In the genomic region with DNA sequence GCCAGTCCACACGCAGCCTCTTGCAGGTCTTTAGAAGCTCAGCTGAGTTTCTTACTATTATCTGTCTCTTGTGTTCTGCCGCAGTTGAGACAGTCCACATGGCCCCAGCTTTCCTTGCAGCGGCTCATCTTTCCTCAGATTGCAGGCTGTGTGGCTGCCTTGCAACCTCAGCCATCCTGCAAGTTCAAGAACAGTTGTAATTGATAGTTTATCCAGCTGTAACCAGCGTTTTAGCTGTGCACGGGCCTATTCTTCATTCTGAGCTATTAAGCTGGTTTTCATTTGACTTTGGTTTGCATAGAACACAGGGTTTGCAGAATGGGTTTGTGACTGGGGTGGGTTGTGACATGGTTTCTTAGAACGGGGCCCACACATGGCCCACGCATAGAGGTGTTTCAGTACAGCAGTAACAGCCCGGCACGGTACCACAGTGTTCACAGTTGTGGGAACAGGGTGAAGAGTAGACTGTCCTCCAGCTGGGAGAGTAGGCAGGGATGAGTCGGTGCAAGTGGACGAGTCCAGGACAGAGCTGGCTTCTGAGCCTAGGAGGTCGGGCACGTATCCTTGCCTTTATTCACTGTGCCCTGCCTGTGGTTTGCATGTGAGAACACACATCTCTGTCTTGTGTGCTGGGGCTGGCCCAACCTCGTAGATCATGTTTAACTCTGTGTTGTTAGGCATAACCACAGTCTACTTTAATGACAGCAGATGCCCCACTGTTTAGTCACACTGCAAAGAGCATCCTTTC, we compare ENCODE assay signal across 10 cellular contexts.
A peak's percentile ranks its signal among the peaks of the same experiment; 100 is the strongest.
DNase-seq lines count a peak whose midpoint lies in the region; ATAC-seq, FAIRE-seq and TF ChIP-seq lines count a peak whose summit lies in the region.
"Had no signal": no experiment of that assay in that cellular context is flagged by ENCODE, and none has a peak within 500 bp of the region (broad histone marks: within the 10 kb centered on the region; RNA-seq: fewer than 3 reads in every experiment).

No MANE protein-coding gene starts in this region.

- no peaks in the 10 kb centered on the region for H3K27me3 Mint-ChIP-seq in central memory CD8-positive, alpha-beta T cell
- no peaks in the 10 kb centered on the region for H3K27me3 Mint-ChIP-seq in natural killer cell (ENCODE audit: low read depth in 2 of 2)

- H3K27ac ChIP-seq in HepG2 (ENCODE audit: extremely low read length, insufficient read depth, low read length) = no peak overlapping the region

- peaks cover 2% of the 10 kb centered on the region for H3K36me3 Mint-ChIP-seq in central memory CD8-positive, alpha-beta T cell (ENCODE audit: insufficient read depth)
- H3K36me3 Mint-ChIP-seq in natural killer cell = peaks cover 7% of the 10 kb centered on the region

- peak; percentile 75 for ATAC-seq in central memory CD8-positive, alpha-beta T cell (replicated peaks; ENCODE audit: extremely low read depth, poor library complexity, severe bottlenecking)
- peak; percentile 84 to 90 (median 87) for ATAC-seq in natural killer cell
- ATAC-seq in HepG2 = no peak
- ATAC-seq in GM21390 (IDR thresholded peaks at IDR 0.05; ENCODE audit: unreplicated experiment) = no peak

- H4K20me1 ChIP-seq in HepG2 (ENCODE audit: insufficient read depth, low read length) = no peaks in the 10 kb centered on the region

- peaks cover 57% of the 10 kb centered on the region for H3K4me1 Mint-ChIP-seq in central memory CD8-positive, alpha-beta T cell
- peaks cover 67 to 72% of the 10 kb centered on the region in 2 donors for H3K4me1 Mint-ChIP-seq in natural killer cell

- H3K36me3 ChIP-seq in HepG2 (replicated peaks in 1 of 2; ENCODE audit: control insufficient read depth in 1 of 2, insufficient read depth in 2 of 2, low read length in 2 of 2) = peaks cover 2 to 6% of the 10 kb centered on the region in 2 experiments; a peak in 2 of 5 replicates

- DNase-seq in AG10803 (ENCODE audit: low read depth) (peak; percentile 78), HTR-8/SVneo (ENCODE audit: insufficient read length, low spot score) (peak; percentile 20), natural killer cell (peak; percentile 35), NCI-H1105 (lab: John Stamatoyannopoulos, UW) (no peak), HepG2 (ENCODE audit: low spot score) (no peak), RPMI8226 (no peak)
- no peak for DNase-seq in central memory CD8-positive, alpha-beta T cell (ENCODE audit: low spot score in 2 of 2)
- DNase-seq: activated CD4-positive, alpha-beta T cell treated with anti-CD3 and anti-CD28 coated beads for 48 hours; NCI-H146 had no signal

- H3K79me2 ChIP-seq in HepG2 (ENCODE audit: insufficient read depth, low read length) = peaks cover 2% of the 10 kb centered on the region

- no peaks in the 10 kb centered on the region for H3K9me3 Mint-ChIP-seq in central memory CD8-positive, alpha-beta T cell
- no peaks in the 10 kb centered on the region for H3K9me3 Mint-ChIP-seq in natural killer cell

- intact Hi-C loops in natural killer cell (cut with micrococcal nuclease) = loop anchor here (10.0 kb wide), 1 partner anchor 140 kb away; the partner anchor contains the start of gene CDYL
- intact Hi-C loops in HepG2 (cut with micrococcal nuclease; ENCODE audit: unreplicated experiment) = no loop called here

- no peak for TF ChIP-seq RAD21 in HepG2 (CRISPR knock-in tag; IDR thresholded peaks at IDR 0.05)

- POLR2A ChIA-PET in HepG2 (lab: Yijun Ruan, JAX) = no interaction called here

- H3K4me3 ChIP-seq in AG10803 (ENCODE audit: low read length) = no peak overlapping the region
- no peak overlapping the region for H3K4me3 ChIP-seq in HepG2 (replicated peaks in 1 of 3; ENCODE audit: insufficient read depth in 1 of 3, low read depth in 2 of 3, low read length in 3 of 3)

- peak overlapping the region; percentile 21 for H3K4me3 Mint-ChIP-seq in central memory CD8-positive, alpha-beta T cell
- peak overlapping the region; percentile 52 for H3K4me3 Mint-ChIP-seq in natural killer cell

- TF ChIP-seq EP300 in HepG2 (IDR thresholded peaks at IDR 0.05; ENCODE audit: low read depth in 2 of 2, low read length in 2 of 2) = no peak
- TF ChIP-seq EP300 in HepG2 (CRISPR knock-in tag; IDR thresholded peaks at IDR 0.05; ENCODE audit: borderline replicate concordance) = no peak

- no peak overlapping the region for H3K4me2 ChIP-seq in HepG2 (ENCODE audit: low read depth, low read length)

- 88% methylated on average over 14 of the region's 14 CpGs for WGBS in HepG2 (ENCODE audit: low lambda C conversion rate)

- H2AFZ ChIP-seq in HepG2 (ENCODE audit: low read length) = no peak overlapping the region

- BruUV-seq in HepG2 (replicated peaks; lab: Mats Ljungman, UMichigan) = no TSS peak

- H3K27me3 ChIP-seq in HepG2 (ENCODE audit: control insufficient read depth in 1 of 2, insufficient read depth in 2 of 2, low read length in 2 of 2) = no peaks in the 10 kb centered on the region

- H3K9me3 ChIP-seq in HepG2 (ENCODE audit: low read length) = no peaks in the 10 kb centered on the region

- CTCF ChIA-PET in HepG2 (lab: Yijun Ruan, JAX; ENCODE audit: low intra/inter-chr PET ratio, low total read pairs) = no interaction called here

- no peak for FAIRE-seq in HTR-8/SVneo (lab: Jason Lieb, UNC)
- no peak for FAIRE-seq in HepG2 (lab: Jason Lieb, UNC)

- H3K4me1 ChIP-seq in HepG2 (ENCODE audit: insufficient read depth, low read length) = 0 out of 2 replicates have a peak, but pooled peaks cover 4% of the 10 kb centered on the region

- no peak overlapping the region for H3K9ac ChIP-seq in HepG2 (ENCODE audit: insufficient read depth, low read depth, low read length)

- H3K27ac Mint-ChIP-seq in central memory CD8-positive, alpha-beta T cell (ENCODE audit: low read depth) = peak overlapping the region; percentile 63
- H3K27ac Mint-ChIP-seq in natural killer cell = peak overlapping the region; percentile 66 to 83

- TF ChIP-seq POLR2A in HepG2 (IDR thresholded peaks at IDR 0.05; ENCODE audit: insufficient read depth in 1 of 2, low read depth in 2 of 2, low read length in 2 of 2) = no peak

- TF ChIP-seq CTCF in AG10803 (conservative IDR thresholded peaks at IDR 0.05; ENCODE audit: low read length) (no peak), natural killer cell (IDR thresholded peaks at IDR 0.05) (no peak), HepG2 (CRISPR knock-in tag; IDR thresholded peaks at IDR 0.05) (no peak)

- in situ Hi-C loops in HepG2 (cut with HindIII; ENCODE audit: extremely low pct_ligation_motif_present, low pct_unique_long_range_greater_than_20kb) = no loop called here

TF ChIP-seq in HepG2, 621 proteins besides CTCF, POLR2A, EP300 and RAD21:
- TF ChIP-seq USF2 (IDR thresholded peaks at IDR 0.05; ENCODE audit: low read depth, low read length) (no peak), USF2 (CRISPR knock-in tag; IDR thresholded peaks at IDR 0.05; ENCODE audit: borderline replicate concordance) (no peak), ZNF629 (CRISPR knock-in tag; conservative IDR thresholded peaks at IDR 0.05) (no peak), ZNF414 (CRISPR knock-in tag; IDR thresholded peaks at IDR 0.05) (no peak)

Comparison
In these comparisons a context has a peak if more than half of its experiments do, and no peak if none do; other contexts are left out.
1. DNase-seq: peak in AG10803 (single experiment), HTR-8/SVneo (single experiment) and natural killer cell (single experiment); none in central memory CD8-positive, alpha-beta T cell (0 of 2), NCI-H1105 (single experiment), HepG2 (single experiment) and RPMI8226 (single experiment).
2. ATAC-seq: peak in central memory CD8-positive, alpha-beta T cell (single experiment) and natural killer cell (3 of 3); none in HepG2 (single experiment) and GM21390 (single experiment).